26 cellular contexts compared by ENCODE assay signal in genomic region chr7:135300913-135301765, GRCh38.
DNase-seq lines count a peak whose midpoint lies in the region; ATAC-seq, FAIRE-seq and TF ChIP-seq lines count a peak whose summit lies in the region.
"Had no signal": no experiment of that assay in that cellular context is flagged by ENCODE, and none has a peak within 500 bp of the region (broad histone marks: within the 10 kb centered on the region; RNA-seq: fewer than 3 reads in every experiment).

No MANE protein-coding gene starts in this region.

- CTCF ChIA-PET in A549 (lab: Yijun Ruan, JAX) = interaction anchor here (0.6 to 1.6 kb wide), 7 partner anchors 9 to 34 kb away, joined by 3 to 8 read pairs (median 3); no protein-coding TSS in a partner anchor

- H3K36me3 ChIP-seq in astrocyte (ENCODE audit: insufficient read depth, low read length) (no peaks in the 10 kb centered on the region), smooth muscle cell (ENCODE audit: low read depth) (no peaks in the 10 kb centered on the region)
- H3K36me3 ChIP-seq: gastrocnemius medialis, MG63, sigmoid colon had no signal

- H3K27ac Mint-ChIP-seq in astrocyte (ENCODE audit: unreplicated experiment) (no peak overlapping the region), natural killer cell (no peak overlapping the region)
- H3K27ac Mint-ChIP-seq: activated B cell treated with CpG ODN at 0.5 μM for 24 hours; activated naive CD4-positive, alpha-beta T cell treated with anti-CD3 and anti-CD28 coated beads, Interleukin-2, amount 50 U/mL, for 24 hours had no signal

- no peak overlapping the region for H3K4me3 Mint-ChIP-seq in astrocyte (ENCODE audit: unreplicated experiment)
- H3K4me3 Mint-ChIP-seq in natural killer cell = no peak overlapping the region
- H3K4me3 Mint-ChIP-seq: activated B cell treated with CpG ODN at 0.5 μM for 24 hours; activated naive CD4-positive, alpha-beta T cell treated with anti-CD3 and anti-CD28 coated beads, Interleukin-2, amount 50 U/mL, for 24 hours had no signal

- peak in 1 of 2 experiments; percentile 15 for DNase-seq in A549 (ENCODE audit: low read depth in 1 of 2, low spot score in 1 of 2)
- peak; percentile 8 for DNase-seq in HCEC 1CT
- DNase-seq in astrocyte (ENCODE audit: low read depth) = no peak
- DNase-seq in foreskin fibroblast = peak; percentile 3 to 22
- DNase-seq in smooth muscle cell (lab: John Stamatoyannopoulos, UW; ENCODE audit: unreplicated experiment) = no peak
- no peak for DNase-seq in GM10266 (ENCODE audit: extremely low spot score)
- no peak for DNase-seq in natural killer cell
- DNase-seq: activated B cell treated with CpG ODN at 0.5 μM for 24 hours; activated CD8-positive, alpha-beta memory T cell treated with anti-CD3 and anti-CD28 coated beads, Interleukin-2, amount 50 U/mL, for 4 hours; DMS53; dorsolateral prefrontal cortex; gastrocnemius medialis; H7; hypothalamus; MG63; NCI-H1417; NCI-H2081; posterior cingulate gyrus; sigmoid colon; stimulated activated CD4-positive, alpha-beta T cell treated with anti-CD3 and anti-CD28 coated beads, Interleukin-15, amount 100 ng/mL, for 24 hours; T-helper 9 cell had no signal

- H3K79me2 ChIP-seq in astrocyte (ENCODE audit: insufficient read depth, low read length) = no peaks in the 10 kb centered on the region
- H3K79me2 ChIP-seq in smooth muscle cell (ENCODE audit: low read depth) = no peaks in the 10 kb centered on the region

- no peak overlapping the region for H3K9ac ChIP-seq in astrocyte (ENCODE audit: low read length)
- H3K9ac ChIP-seq in smooth muscle cell (ENCODE audit: low read depth) = no peak overlapping the region

- H3K4me1 ChIP-seq in A549 (peaks cover 5% of the 10 kb centered on the region; the same call in 1 of the 3 replicates), astrocyte (ENCODE audit: insufficient read depth, low read length) (no peaks in the 10 kb centered on the region), smooth muscle cell (ENCODE audit: low read depth) (peaks cover 4% of the 10 kb centered on the region)
- H3K4me1 ChIP-seq: gastrocnemius medialis, sigmoid colon, tibial nerve had no signal

- H3K4me3 ChIP-seq in A549 = no peak overlapping the region
- no peak overlapping the region for H3K4me3 ChIP-seq in astrocyte (ENCODE audit: insufficient read depth, low read depth, low read length)
- no peak overlapping the region for H3K4me3 ChIP-seq in foreskin fibroblast (ENCODE audit: low read depth in 1 of 2, low read length in 2 of 2)
- no peak overlapping the region for H3K4me3 ChIP-seq in smooth muscle cell
- H3K4me3 ChIP-seq: dorsolateral prefrontal cortex, gastrocnemius medialis, MG63, sigmoid colon, tibial nerve had no signal

- no peaks in the 10 kb centered on the region for H3F3A ChIP-seq in smooth muscle cell (ENCODE audit: low read depth)

- H3K27me3 ChIP-seq in astrocyte (ENCODE audit: insufficient read depth, low read length) (no peaks in the 10 kb centered on the region), smooth muscle cell (ENCODE audit: low read depth) (no peaks in the 10 kb centered on the region)
- H3K27me3 ChIP-seq: dorsolateral prefrontal cortex, gastrocnemius medialis, MG63, sigmoid colon, tibial nerve had no signal

- TF ChIP-seq RAD21 in A549 (conservative IDR thresholded peaks at IDR 0.05 in 1 of 2, IDR thresholded peaks at IDR 0.05 in 1 of 2) = no peak

- intact Hi-C loops in natural killer cell (cut with micrococcal nuclease) = no loop called here

- peaks cover 9% of the 10 kb centered on the region; the same call in 2 of the 3 replicates for H3K9me3 ChIP-seq in A549
- H3K9me3 ChIP-seq in astrocyte (ENCODE audit: insufficient read depth, low read depth, low read length) = peaks cover 2% of the 10 kb centered on the region
- no peaks in the 10 kb centered on the region for H3K9me3 ChIP-seq in smooth muscle cell (replicated peaks; ENCODE audit: low read depth)
- H3K9me3 ChIP-seq: gastrocnemius medialis, MG63, sigmoid colon had no signal

- H4K20me1 ChIP-seq in astrocyte (ENCODE audit: insufficient read depth, low read length) (no peaks in the 10 kb centered on the region), smooth muscle cell (ENCODE audit: low read depth) (no peaks in the 10 kb centered on the region)

- H3K4me1 Mint-ChIP-seq in astrocyte (ENCODE audit: low read depth, unreplicated experiment) (peaks cover 7% of the 10 kb centered on the region), natural killer cell (no peaks in the 10 kb centered on the region)
- H3K4me1 Mint-ChIP-seq: activated B cell treated with CpG ODN at 0.5 μM for 24 hours; activated naive CD4-positive, alpha-beta T cell treated with anti-CD3 and anti-CD28 coated beads, Interleukin-2, amount 50 U/mL, for 24 hours had no signal

- TF ChIP-seq POLR2A in A549 (IDR thresholded peaks at IDR 0.05; ENCODE audit: low read length) = no peak

- TF ChIP-seq CTCF in A549 (IDR thresholded peaks at IDR 0.05) (no peak), astrocyte (IDR thresholded peaks at IDR 0.05; ENCODE audit: insufficient read depth, low read depth, low read length) (no peak), foreskin fibroblast (IDR thresholded peaks at IDR 0.05; ENCODE audit: low read depth, low read length) (no peak), smooth muscle cell (IDR thresholded peaks at IDR 0.05; ENCODE audit: borderline replicate concordance, insufficient read depth, poor library complexity, severe bottlenecking) (no peak), GM10266 (IDR thresholded peaks at IDR 0.05; ENCODE audit: control insufficient read depth, insufficient read depth, low read depth, missing control alignments) (no peak), natural killer cell (IDR thresholded peaks at IDR 0.05) (no peak)

- H3K27ac ChIP-seq in A549 (no peak overlapping the region), astrocyte (ENCODE audit: low read depth, low read length) (no peak overlapping the region), smooth muscle cell (ENCODE audit: low read depth) (no peak overlapping the region)
- H3K27ac ChIP-seq: dorsolateral prefrontal cortex, epithelial cell of prostate, gastrocnemius medialis, sigmoid colon, tibial nerve had no signal

- 51% methylated on average over 3 of the region's 3 CpGs for WGBS in A549 (ENCODE audit: missing lambda C conversion rate)
- 69% methylated on average over 3 of the region's 3 CpGs for WGBS in smooth muscle cell (ENCODE audit: low lambda C conversion rate)

- no peak for TF ChIP-seq EP300 in A549 (IDR thresholded peaks at IDR 0.05)

- peaks cover 11% of the 10 kb centered on the region for H3K9me3 Mint-ChIP-seq in astrocyte (ENCODE audit: unreplicated experiment)
- peaks cover 0 to 4% of the 10 kb centered on the region in 2 donors for H3K9me3 Mint-ChIP-seq in natural killer cell

- FAIRE-seq in A549 (lab: Jason Lieb, UNC) (no peak), astrocyte (lab: Jason Lieb, UNC) (no peak)
- FAIRE-seq: GM12891 had no signal

- H2AFZ ChIP-seq in astrocyte (ENCODE audit: low read depth, low read length) (no peak overlapping the region), smooth muscle cell (ENCODE audit: low read depth) (no peak overlapping the region)

- peak; percentile 43 to 62; a peak in 2 of 6 replicates for ATAC-seq in A549
- ATAC-seq in HG03196 (IDR thresholded peaks at IDR 0.05; ENCODE audit: unreplicated experiment) = no peak
- no peak for ATAC-seq in natural killer cell
- ATAC-seq: gastrocnemius medialis had no signal

- H3K36me3 Mint-ChIP-seq in astrocyte (ENCODE audit: low read depth, unreplicated experiment) = no peaks in the 10 kb centered on the region
- no peaks in the 10 kb centered on the region for H3K36me3 Mint-ChIP-seq in natural killer cell

- peaks cover 2% of the 10 kb centered on the region for H3K27me3 Mint-ChIP-seq in astrocyte (ENCODE audit: low read depth, unreplicated experiment)
- H3K27me3 Mint-ChIP-seq in natural killer cell (ENCODE audit: low read depth in 2 of 2) = peaks cover 8 to 12% of the 10 kb centered on the region in 2 donors
- H3K27me3 Mint-ChIP-seq: activated naive CD4-positive, alpha-beta T cell treated with anti-CD3 and anti-CD28 coated beads, Interleukin-2, amount 50 U/mL, for 24 hours had no signal

- H3K4me2 ChIP-seq in A549 (no peak overlapping the region), astrocyte (ENCODE audit: low read length) (peak overlapping the region; percentile 10), smooth muscle cell (no peak overlapping the region)

- POLR2A ChIA-PET in A549 (lab: Yijun Ruan, JAX) = interaction anchor here (1.5 kb wide), 1 partner anchor 10 kb away, joined by 4 read pairs; no protein-coding TSS in a partner anchor

TF ChIP-seq in A549, 52 proteins besides CTCF, POLR2A, EP300 and RAD21:
- TF ChIP-seq ZFP36 (IDR thresholded peaks at IDR 0.05; ENCODE audit: borderline replicate concordance, partially characterized antibody) (no peak), NR3C1 (IDR thresholded peaks at IDR 0.05) (no peak), HMGXB4 (CRISPR knock-in tag; IDR thresholded peaks at IDR 0.05; ENCODE audit: borderline replicate concordance) (no peak), ZNF302 (CRISPR knock-in tag; IDR thresholded peaks at IDR 0.05) (no peak)

Comparison
In these comparisons a context has a peak if more than half of its experiments do, and no peak if none do; other contexts are left out.
1. ATAC-seq: peak in A549 (2 of 2); none in HG03196 (single experiment) and natural killer cell (0 of 3).
2. DNase-seq: peak in HCEC 1CT (single experiment) and foreskin fibroblast (2 of 2); none in astrocyte (single experiment), smooth muscle cell (single experiment), GM10266 (single experiment) and natural killer cell (single experiment).